ENCODE assay signal across 15 cellular contexts in the genomic region with DNA sequence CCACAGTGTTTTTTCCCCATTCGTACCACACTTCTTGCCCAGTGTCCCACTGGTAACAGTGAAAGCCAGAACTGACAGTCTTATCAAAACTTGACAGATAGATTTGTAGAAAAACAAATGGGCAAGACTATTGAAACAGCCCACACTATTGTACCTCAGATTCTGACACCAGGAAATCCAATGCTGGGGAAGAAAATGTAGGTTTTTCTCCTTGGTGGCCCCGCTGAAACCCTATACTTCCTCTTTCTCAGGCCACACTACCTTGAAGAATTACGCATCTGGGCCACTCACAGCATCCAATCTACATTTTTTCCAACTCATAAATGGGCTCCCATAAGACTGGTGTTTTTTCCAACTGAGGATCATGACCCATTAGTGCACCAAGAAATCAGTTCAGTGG.
DNase-seq lines count a peak whose midpoint lies in the region; ATAC-seq and TF ChIP-seq lines count a peak whose summit lies in the region.
"Had no signal": no experiment of that assay in that cellular context is flagged by ENCODE, and none has a peak within 500 bp of the region (broad histone marks: within the 10 kb centered on the region; RNA-seq: fewer than 3 reads in every experiment).

No MANE protein-coding gene starts in this region.

- H3K27ac Mint-ChIP-seq in nephron progenitor cell = peak overlapping the region; percentile 6
- H3K27ac Mint-ChIP-seq: activated T-helper 17 cell treated with anti-CD3 and anti-CD28 coated beads, Interleukin-2, amount 50 U/mL, for 72 hours; brain had no signal

- peaks cover 25% of the 10 kb centered on the region for H3K4me1 Mint-ChIP-seq in nephron progenitor cell
- H3K4me1 Mint-ChIP-seq: activated T-helper 17 cell treated with anti-CD3 and anti-CD28 coated beads, Interleukin-2, amount 50 U/mL, for 72 hours; brain had no signal

- no peak for TF ChIP-seq CTCF in nephron progenitor cell (IDR thresholded peaks at IDR 0.05)

- peak; percentile 77 for ATAC-seq in GM21723 (IDR thresholded peaks at IDR 0.05; ENCODE audit: unreplicated experiment)
- ATAC-seq in HG03442 (IDR thresholded peaks at IDR 0.05; ENCODE audit: unreplicated experiment) = peak; percentile 83
- ATAC-seq: activated T-helper 17 cell treated with anti-CD3 and anti-CD28 coated beads, Interleukin-2, amount 50 U/mL, for 72 hours; pancreas had no signal

- peaks cover 47% of the 10 kb centered on the region for H3K9me3 Mint-ChIP-seq in nephron progenitor cell

- H3K36me3 Mint-ChIP-seq in nephron progenitor cell (ENCODE audit: low read depth) = peaks cover 18% of the 10 kb centered on the region
- H3K36me3 Mint-ChIP-seq: brain had no signal

- H3K27me3 Mint-ChIP-seq in nephron progenitor cell (ENCODE audit: low read depth, poor library complexity) = peaks cover 4% of the 10 kb centered on the region

- no peak overlapping the region for H3K4me3 Mint-ChIP-seq in nephron progenitor cell
- H3K4me3 Mint-ChIP-seq: activated T-helper 17 cell treated with anti-CD3 and anti-CD28 coated beads, Interleukin-2, amount 50 U/mL, for 72 hours; brain had no signal

- DNase-seq in NOMO-1 (lab: John Stamatoyannopoulos, UW; ENCODE audit: unreplicated experiment in 2 of 2) (peak; percentile 2 to 11), NOMO-1 treated with dmso at 0.1 percent for 144 hours (lab: John Stamatoyannopoulos, UW; ENCODE audit: unreplicated experiment) (no peak), nephron progenitor cell (no peak), RPMI8226 (no peak)
- no peak for DNase-seq in activated CD4-positive, alpha-beta T cell treated with anti-CD3 and anti-CD28 coated beads, Interleukin-2, amount 50 U/mL, for 48 hours
- DNase-seq in NK-92 treated with Interleukin-12 subunit alpha and Interleukin-12 subunit beta, amount 100 ng/mL, for 24 hours (lab: John Stamatoyannopoulos, UW) = no peak
- DNase-seq: activated CD4-positive, CD25-positive, alpha-beta regulatory T cell; NCI-H2171 treated with DMSO at 0.1 percent for 48 hours; pancreas; stimulated activated CD4-positive, alpha-beta T cell treated with anti-CD3 and anti-CD28 coated beads, Interleukin-1b, Interleukin-23, amount 100 ng/mL, for 48 hours; stimulated activated naive CD4-positive, alpha-beta T cell treated with Interleukin-2 at 50 U/mL for 16 hours had no signal

Comparison
In these comparisons a context has a peak if more than half of its experiments do, and no peak if none do; other contexts are left out.
1. DNase-seq: peak in NOMO-1 (2 of 2); none in NOMO-1 treated with dmso at 0.1 percent for 144 hours (single experiment), nephron progenitor cell (single experiment), activated CD4-positive, alpha-beta T cell treated with anti-CD3 and anti-CD28 coated beads, Interleukin-2, amount 50 U/mL, for 48 hours (0 of 2), NK-92 treated with Interleukin-12 subunit alpha and Interleukin-12 subunit beta, amount 100 ng/mL, for 24 hours (single experiment) and RPMI8226 (single experiment).